13 cellular contexts compared by ENCODE assay signal in the genomic region with DNA sequence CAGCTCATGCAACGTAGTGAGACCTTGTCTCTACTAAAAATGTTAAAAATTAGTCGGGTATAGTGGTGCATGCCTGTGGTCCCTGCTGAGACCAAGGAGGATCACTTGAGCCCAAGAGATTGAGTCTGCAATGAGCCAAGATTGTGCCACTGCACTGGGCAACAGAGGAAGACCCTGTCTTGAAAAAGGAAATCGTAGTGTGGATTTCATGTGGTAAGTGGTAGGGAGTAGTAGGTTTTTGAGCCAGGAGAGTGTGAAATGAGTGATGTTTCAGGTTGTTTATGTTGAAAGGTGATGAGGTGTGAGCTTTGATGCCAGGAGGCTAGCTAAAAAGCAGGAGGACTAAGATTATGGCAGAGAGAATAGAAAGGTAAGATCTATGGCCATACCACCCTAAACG. TPM values are rescaled to one million over a fixed set of nuclear protein-coding genes. Genes with fewer than 3 reads are reported as not detected.
A peak's percentile ranks its signal among the peaks of the same experiment; 100 is the strongest.
DNase-seq lines count a peak whose midpoint lies in the region; ATAC-seq and TF ChIP-seq lines count a peak whose summit lies in the region.
"Had no signal": no experiment of that assay in that cellular context is flagged by ENCODE, and none has a peak within 500 bp of the region (broad histone marks: within the 10 kb centered on the region; RNA-seq: fewer than 3 reads in every experiment).

No MANE protein-coding gene starts in this region.

- no peak overlapping the region for H2AFZ ChIP-seq in SU-DHL-6 (ENCODE audit: low read depth, low read length, severe bottlenecking)

- peaks cover 70% of the 10 kb centered on the region for H4K20me1 ChIP-seq in SU-DHL-6 (ENCODE audit: low read depth, low read length)

- peaks cover 9% of the 10 kb centered on the region for H3K36me3 ChIP-seq in SU-DHL-6 (ENCODE audit: low read length)
- H3K36me3 ChIP-seq: left lung, tibial nerve had no signal

- intact Hi-C loops in activated CD4-positive, alpha-beta T cell treated with anti-CD3 and anti-CD28 coated beads, Interleukin-2, amount 10 ng/mL, durations not matched to agents 24 days and 14 days (cut with micrococcal nuclease): loop anchor here (10.0 kb wide), 1 partner anchor 835 kb away; a partner anchor contains a TSS

- peak overlapping the region; percentile 98 for H3K4me2 ChIP-seq in SU-DHL-6 (ENCODE audit: low read depth, low read length, poor library complexity, severe bottlenecking)
- H3K4me2 ChIP-seq: smooth muscle cell had no signal

- peak overlapping the region; percentile 12 for H3K27ac Mint-ChIP-seq in activated CD4-positive, alpha-beta T cell treated with anti-CD3 and anti-CD28 coated beads, Interleukin-2, amount 10 ng/mL, durations not matched to agents 24 days and 14 days
- peak overlapping the region; percentile 3 to 84 for H3K27ac Mint-ChIP-seq in effector memory CD8-positive, alpha-beta T cell
- H3K27ac Mint-ChIP-seq in stimulated activated effector memory CD8-positive, alpha-beta T cell treated with anti-CD3 and anti-CD28 coated beads, Interleukin-12 subunit alpha, Interleukin-12 subunit beta, amount 100 ng/mL, for 72 hours: peak overlapping the region; percentile 46

- peak; percentile 69 for ATAC-seq in effector memory CD8-positive, alpha-beta T cell (replicated peaks)
- peak; percentile 81 for ATAC-seq in stimulated activated effector memory CD8-positive, alpha-beta T cell treated with anti-CD3 and anti-CD28 coated beads, Interleukin-12 subunit alpha, Interleukin-12 subunit beta, amount 100 ng/mL, for 72 hours
- ATAC-seq: left lung had no signal

- H3K27me3 Mint-ChIP-seq in activated CD4-positive, alpha-beta T cell treated with anti-CD3 and anti-CD28 coated beads, Interleukin-2, amount 10 ng/mL, durations not matched to agents 24 days and 14 days: no peaks in the 10 kb centered on the region
- H3K27me3 Mint-ChIP-seq in effector memory CD8-positive, alpha-beta T cell: no peaks in the 10 kb centered on the region

- peaks cover 68% of the 10 kb centered on the region for H3K4me1 Mint-ChIP-seq in activated CD4-positive, alpha-beta T cell treated with anti-CD3 and anti-CD28 coated beads, Interleukin-2, amount 10 ng/mL, durations not matched to agents 24 days and 14 days
- H3K4me1 Mint-ChIP-seq in effector memory CD8-positive, alpha-beta T cell (ENCODE audit: low read depth in 2 of 2): peaks cover 67 to 82% of the 10 kb centered on the region in 2 donors
- peaks cover 69% of the 10 kb centered on the region for H3K4me1 Mint-ChIP-seq in stimulated activated effector memory CD8-positive, alpha-beta T cell treated with anti-CD3 and anti-CD28 coated beads, Interleukin-12 subunit alpha, Interleukin-12 subunit beta, amount 100 ng/mL, for 72 hours

- H3K27ac ChIP-seq in SU-DHL-6 (ENCODE audit: low read depth, low read length): no peak overlapping the region; the same call in 1 of the 2 replicates
- H3K27ac ChIP-seq: left lung had no signal

- H3K4me3 ChIP-seq in SU-DHL-6 (ENCODE audit: insufficient read depth, low read length, poor library complexity, severe bottlenecking): no peak overlapping the region
- H3K4me3 ChIP-seq: left lung, smooth muscle cell, tibial nerve had no signal

- peak; percentile 55 for DNase-seq in activated CD4-positive, alpha-beta T cell treated with anti-CD3 and anti-CD28 coated beads, Interleukin-2, amount 10 ng/mL, durations not matched to agents 24 days and 14 days
- DNase-seq in activated CD4-positive, alpha-beta T cell treated with anti-CD3 and anti-CD28 coated beads for 48 hours: no peak
- DNase-seq in effector memory CD8-positive, alpha-beta T cell: no peak
- DNase-seq in stimulated activated effector memory CD8-positive, alpha-beta T cell treated with anti-CD3 and anti-CD28 coated beads, Interleukin-12 subunit alpha, Interleukin-12 subunit beta, amount 100 ng/mL, for 72 hours (ENCODE audit: low spot score in 2 of 2): peak in 1 of 2 donors; percentile 51
- DNase-seq in DMS79 treated with DMSO at 0.1 percent for 48 hours (lab: John Stamatoyannopoulos, UW): no peak
- DNase-seq in NCI-H146 treated with DMSO at 0.1 percent for 48 hours (lab: John Stamatoyannopoulos, UW; ENCODE audit: unreplicated experiment): no peak
- DNase-seq in globus pallidus (ENCODE audit: low spot score): no peak
- DNase-seq: DMS 273 treated with DMSO at 0.1 percent for 48 hours, left lung, NCI-H1694 treated with DMSO at 0.1 percent for 48 hours had no signal

- H3K79me2 ChIP-seq in SU-DHL-6 (ENCODE audit: insufficient read depth, low read length): peaks cover 100% of the 10 kb centered on the region

- no peaks in the 10 kb centered on the region for H3K9me2 ChIP-seq in SU-DHL-6 (replicated peaks; ENCODE audit: insufficient read depth, low read length)

- H3K9me3 ChIP-seq in SU-DHL-6 (ENCODE audit: insufficient read depth, low read length): no peaks in the 10 kb centered on the region
- H3K9me3 ChIP-seq: left lung, tibial nerve had no signal

- peak overlapping the region; percentile 6 for H3K4me3 Mint-ChIP-seq in activated CD4-positive, alpha-beta T cell treated with anti-CD3 and anti-CD28 coated beads, Interleukin-2, amount 10 ng/mL, durations not matched to agents 24 days and 14 days
- H3K4me3 Mint-ChIP-seq in effector memory CD8-positive, alpha-beta T cell: peak overlapping the region; percentile 96 to 97
- H3K4me3 Mint-ChIP-seq in stimulated activated effector memory CD8-positive, alpha-beta T cell treated with anti-CD3 and anti-CD28 coated beads, Interleukin-12 subunit alpha, Interleukin-12 subunit beta, amount 100 ng/mL, for 72 hours: peak overlapping the region; percentile 94

- no peak for TF ChIP-seq CTCF in SU-DHL-6 (IDR thresholded peaks at IDR 0.05; ENCODE audit: insufficient read depth, low read length, poor library complexity, severe bottlenecking)

- peaks cover 36% of the 10 kb centered on the region for H3K36me3 Mint-ChIP-seq in activated CD4-positive, alpha-beta T cell treated with anti-CD3 and anti-CD28 coated beads, Interleukin-2, amount 10 ng/mL, durations not matched to agents 24 days and 14 days (ENCODE audit: low read depth)
- peaks cover 69% of the 10 kb centered on the region for H3K36me3 Mint-ChIP-seq in effector memory CD8-positive, alpha-beta T cell (ENCODE audit: insufficient read depth)
- H3K36me3 Mint-ChIP-seq in stimulated activated effector memory CD8-positive, alpha-beta T cell treated with anti-CD3 and anti-CD28 coated beads, Interleukin-12 subunit alpha, Interleukin-12 subunit beta, amount 100 ng/mL, for 72 hours: peaks cover 73% of the 10 kb centered on the region

- no peak overlapping the region; the same call in 1 of the 2 replicates for H3K9ac ChIP-seq in SU-DHL-6 (ENCODE audit: low read length)

- H3K9me3 Mint-ChIP-seq in activated CD4-positive, alpha-beta T cell treated with anti-CD3 and anti-CD28 coated beads, Interleukin-2, amount 10 ng/mL, durations not matched to agents 24 days and 14 days: no peaks in the 10 kb centered on the region
- H3K9me3 Mint-ChIP-seq in effector memory CD8-positive, alpha-beta T cell: no peaks in the 10 kb centered on the region
- H3K9me3 Mint-ChIP-seq in stimulated activated effector memory CD8-positive, alpha-beta T cell treated with anti-CD3 and anti-CD28 coated beads, Interleukin-12 subunit alpha, Interleukin-12 subunit beta, amount 100 ng/mL, for 72 hours: no peaks in the 10 kb centered on the region

- no peaks in the 10 kb centered on the region for H3K27me3 ChIP-seq in SU-DHL-6 (ENCODE audit: low read length)
- H3K27me3 ChIP-seq: left lung, tibial nerve had no signal

- peaks cover 34% of the 10 kb centered on the region for H3F3A ChIP-seq in SU-DHL-6 (ENCODE audit: insufficient read depth)

RNA-seq across cellular contexts. Expression of a gene that starts 5.9 kb away (rescaled TPM):
- 243 and 258 TPM in 2 replicates for total RNA-seq in activated CD4-positive, alpha-beta T cell treated with anti-CD3 and anti-CD28 coated beads, Interleukin-2, amount 10 ng/mL, durations not matched to agents 24 days and 14 days

RNA-seq across cellular contexts. Expression of a gene that starts 42.2 kb away (rescaled TPM):
- total RNA-seq in activated CD4-positive, alpha-beta T cell treated with anti-CD3 and anti-CD28 coated beads, Interleukin-2, amount 10 ng/mL, durations not matched to agents 24 days and 14 days: 83.3 and 93.8 TPM in 2 replicates

Comparison
In these comparisons a context has a peak if more than half of its experiments do, and no peak if none do; other contexts are left out.
1. H3K4me3 Mint-ChIP-seq: peak in every context shown above with its lines; median percentile 96 in effector memory CD8-positive, alpha-beta T cell; 94 in stimulated activated effector memory CD8-positive, alpha-beta T cell treated with anti-CD3 and anti-CD28 coated beads, Interleukin-12 subunit alpha, Interleukin-12 subunit beta, amount 100 ng/mL, for 72 hours; 6 in activated CD4-positive, alpha-beta T cell treated with anti-CD3 and anti-CD28 coated beads, Interleukin-2, amount 10 ng/mL, durations not matched to agents 24 days and 14 days.